19 cellular contexts compared by ENCODE assay signal in the genomic region with DNA sequence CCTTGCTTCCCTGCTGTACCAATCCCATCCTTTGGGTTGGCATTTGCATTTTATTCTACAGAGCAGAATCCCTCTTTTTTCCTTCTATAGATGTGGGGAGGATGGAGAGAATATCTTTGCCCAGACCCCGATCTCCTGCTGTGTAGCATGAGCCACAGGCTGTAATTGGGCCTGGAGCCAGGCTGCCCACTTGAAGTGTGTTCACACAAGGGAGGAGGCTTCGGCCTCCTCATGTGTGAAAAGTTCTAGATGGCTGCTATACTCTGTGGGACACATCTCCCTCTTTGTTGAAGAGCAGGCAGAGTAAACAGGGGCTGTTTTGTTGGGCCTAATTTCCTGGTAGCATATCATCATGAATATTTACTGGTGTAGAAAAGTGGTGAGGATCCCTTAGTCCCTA.
DNase-seq lines count a peak whose midpoint lies in the region; ATAC-seq and TF ChIP-seq lines count a peak whose summit lies in the region.
"Had no signal": no experiment of that assay in that cellular context is flagged by ENCODE, and none has a peak within 500 bp of the region (broad histone marks: within the 10 kb centered on the region; RNA-seq: fewer than 3 reads in every experiment).

No MANE protein-coding gene starts in this region.

- H3K9me3 ChIP-seq in esophagus muscularis mucosa (peaks cover 0 to 19% (median 18%) of the 10 kb centered on the region in 4 donors), tibial nerve (peaks cover 0 to 37% (median 5%) of the 10 kb centered on the region in 4 donors)

- TF ChIP-seq POLR2A in esophagus muscularis mucosa (IDR thresholded peaks at IDR 0.05; ENCODE audit: low read depth) (no peak), tibial nerve (IDR thresholded peaks at IDR 0.05) (no peak)

- DNase-seq in DMS153 (lab: John Stamatoyannopoulos, UW), result peak; percentile 52
- DNase-seq in DMS153 treated with DMSO at 0.1 percent for 48 hours (lab: John Stamatoyannopoulos, UW; ENCODE audit: unreplicated experiment), result no peak
- peak; percentile 6 for DNase-seq in activated CD8-positive, alpha-beta memory T cell treated with anti-CD3 and anti-CD28 coated beads, Interleukin-2, amount 50 U/mL, for 48 hours
- DNase-seq in activated CD8-positive, alpha-beta memory T cell treated with anti-CD3 and anti-CD28 coated beads for 24 hours, result no peak
- DNase-seq in esophagus muscularis mucosa (ENCODE audit: extremely low spot score), result peak; percentile 29
- no peak for DNase-seq in tibial nerve (ENCODE audit: low spot score in 2 of 2)
- DNase-seq in Right ventricle myocardium superior, result no peak
- DNase-seq: Caco-2, DMS53, KBM-7, NCI-H1694 treated with DMSO at 0.1 percent for 48 hours, NCI-H2171, NCI-H524 treated with DMSO at 0.1 percent for 48 hours, OCI-M1, SHP77 had no signal

- H3K27ac ChIP-seq in esophagus muscularis mucosa (replicated peaks in 1 of 4), result no peak overlapping the region
- H3K27ac ChIP-seq in tibial nerve, result no peak overlapping the region
- H3K27ac ChIP-seq: 22Rv1, SK-N-MC had no signal

- 81% methylated on average over 2 of the region's 2 CpGs for WGBS in esophagus muscularis mucosa
- 67 to 69% methylated on average over 2 of the region's 2 CpGs for WGBS in tibial nerve, 2 donors

- H3K4me1 ChIP-seq in esophagus muscularis mucosa (no peaks in the 10 kb centered on the region), tibial nerve (no peaks in the 10 kb centered on the region)
- H3K4me1 ChIP-seq: Caco-2 had no signal

- H3K36me3 ChIP-seq in esophagus muscularis mucosa, result no peaks in the 10 kb centered on the region
- no peaks in the 10 kb centered on the region for H3K36me3 ChIP-seq in tibial nerve

- TF ChIP-seq CTCF in esophagus muscularis mucosa (IDR thresholded peaks at IDR 0.05), result no peak
- no peak for TF ChIP-seq CTCF in tibial nerve (IDR thresholded peaks at IDR 0.05)

- H3K27me3 ChIP-seq in esophagus muscularis mucosa (no peaks in the 10 kb centered on the region), tibial nerve (no peaks in the 10 kb centered on the region)

- H3K4me3 ChIP-seq in esophagus muscularis mucosa, result no peak overlapping the region
- H3K4me3 ChIP-seq in tibial nerve, result no peak overlapping the region
- H3K4me3 ChIP-seq: SK-N-MC had no signal

- intact Hi-C loops in esophagus muscularis mucosa (cut with DNase I), result no loop called here
- intact Hi-C loops in Right ventricle myocardium superior (cut with DNase I), result no loop called here

- no peak for ATAC-seq in Right ventricle myocardium superior (ENCODE audit: poor library complexity)
- ATAC-seq in GM21526 (IDR thresholded peaks at IDR 0.05; ENCODE audit: low FRiP score, unreplicated experiment), result no peak
- ATAC-seq: HepG2 had no signal

- TF ChIP-seq EP300 in esophagus muscularis mucosa (IDR thresholded peaks at IDR 0.05) (no peak), tibial nerve (IDR thresholded peaks at IDR 0.05) (no peak)

Comparison
In these comparisons a context has a peak if more than half of its experiments do, and no peak if none do; other contexts are left out.
1. DNase-seq: peak in DMS153 (single experiment), activated CD8-positive, alpha-beta memory T cell treated with anti-CD3 and anti-CD28 coated beads, Interleukin-2, amount 50 U/mL, for 48 hours (single experiment) and esophagus muscularis mucosa (single experiment); none in DMS153 treated with DMSO at 0.1 percent for 48 hours (single experiment), activated CD8-positive, alpha-beta memory T cell treated with anti-CD3 and anti-CD28 coated beads for 24 hours (single experiment), tibial nerve (0 of 2) and Right ventricle myocardium superior (single experiment).